In genomic region chr9:92790542-92791527, GRCh38 we compare ENCODE assay signal across 8 cellular contexts. TPM values are rescaled to one million over a fixed set of nuclear protein-coding genes. Genes with fewer than 3 reads are reported as not detected.
DNase-seq lines count a peak whose midpoint lies in the region; ATAC-seq and TF ChIP-seq lines count a peak whose summit lies in the region.

No MANE protein-coding gene starts in this region.

- dilution Hi-C loops in IMR-90 (cut with HindIII; ENCODE audit: low sequenced_read_pairs, unreplicated experiment): no loop called here

- H3K79me1 ChIP-seq in IMR-90 (ENCODE audit: low read depth in 1 of 2, low read length in 2 of 2): no peaks in the 10 kb centered on the region

- 40% methylated on average over 3 of the region's 13 CpGs; no CpG with 5 or more reads in 1 of the 2 experiments for WGBS in IMR-90 (ENCODE audit: extremely low coverage in 2 of 2, insufficient read length in 1 of 2), 2 experiments
- WGBS in stomach, 5 donors: 33 to 43% (median 39%) methylated on average over 13 of the region's 13 CpGs

- H3K9me3 ChIP-seq in IMR-90 (ENCODE audit: control insufficient read depth, insufficient read depth, low read length): peaks cover 3% of the 10 kb centered on the region; the same call in 1 of the 2 replicates
- no peaks in the 10 kb centered on the region for H3K9me3 ChIP-seq in PC-9 (ENCODE audit: insufficient read depth, low read depth)
- peaks cover 0 to 5% (median 0%) of the 10 kb centered on the region in 4 donors for H3K9me3 ChIP-seq in stomach

- H3K36me3 Mint-ChIP-seq in activated T-cell treated with anti-CD3 and anti-CD28 coated beads, Interleukin-2, amount 50 U/mL, for 24 hours (ENCODE audit: low read depth): no peaks in the 10 kb centered on the region
- no peaks in the 10 kb centered on the region for H3K36me3 Mint-ChIP-seq in nephron progenitor cell (ENCODE audit: low read depth)

- H2AFZ ChIP-seq in IMR-90 (replicated peaks; ENCODE audit: low read length, poor library complexity) (no peak overlapping the region), PC-9 (no peak overlapping the region; the same call in 1 of the 2 replicates)

- peaks cover 10% of the 10 kb centered on the region for H3K4me1 Mint-ChIP-seq in activated T-cell treated with anti-CD3 and anti-CD28 coated beads, Interleukin-2, amount 50 U/mL, for 24 hours (ENCODE audit: low read depth)
- H3K4me1 Mint-ChIP-seq in nephron progenitor cell: no peaks in the 10 kb centered on the region

- peaks cover 9% of the 10 kb centered on the region for H3K9me3 Mint-ChIP-seq in activated T-cell treated with anti-CD3 and anti-CD28 coated beads, Interleukin-2, amount 50 U/mL, for 24 hours
- peaks cover 18% of the 10 kb centered on the region for H3K9me3 Mint-ChIP-seq in nephron progenitor cell

- peak; percentile 95 for TF ChIP-seq RAD21 in IMR-90 (IDR thresholded peaks at IDR 0.05; ENCODE audit: low read length)

- H3K36me3 ChIP-seq in IMR-90 (ENCODE audit: control insufficient read depth, insufficient read depth, low read length) (no peaks in the 10 kb centered on the region), PC-9 (ENCODE audit: low read depth) (no peaks in the 10 kb centered on the region), stomach (no peaks in the 10 kb centered on the region)

- H4K91ac ChIP-seq in IMR-90 (ENCODE audit: insufficient read depth, low read depth, low read length): no peak overlapping the region

- TF ChIP-seq CTCF in IMR-90 (conservative IDR thresholded peaks at IDR 0.05; ENCODE audit: low read depth, low read length) (peak; percentile 94), PC-9 (conservative IDR thresholded peaks at IDR 0.05) (peak; percentile 91), nephron progenitor cell (IDR thresholded peaks at IDR 0.05) (peak; percentile 82), stomach (IDR thresholded peaks at IDR 0.05) (peak in 5 of 7 experiments; percentile 71 to 89 (median 86))

- H3K4ac ChIP-seq in IMR-90 (ENCODE audit: low read depth, low read length): no peak overlapping the region

- BruUV-seq in IMR-90 (replicated peaks; lab: Mats Ljungman, UMichigan) (no TSS peak), PC-9 (replicated peaks; lab: Mats Ljungman, UMichigan) (no TSS peak)

- H4K20me1 ChIP-seq in IMR-90 (ENCODE audit: insufficient read depth, low read length) (no peaks in the 10 kb centered on the region), PC-9 (ENCODE audit: insufficient read depth) (no peaks in the 10 kb centered on the region)

- H3K23ac ChIP-seq in IMR-90 (ENCODE audit: low read depth, low read length): no peak overlapping the region

- H2BK5ac ChIP-seq in IMR-90 (ENCODE audit: low read depth, low read length, poor library complexity, severe bottlenecking): no peak overlapping the region

- TF ChIP-seq POLR2A in IMR-90 (IDR thresholded peaks at IDR 0.05; ENCODE audit: low read depth, low read length) (no peak), stomach (IDR thresholded peaks at IDR 0.05) (no peak)

- H3K27ac Mint-ChIP-seq in activated T-cell treated with anti-CD3 and anti-CD28 coated beads, Interleukin-2, amount 50 U/mL, for 24 hours: no peak overlapping the region
- H3K27ac Mint-ChIP-seq in nephron progenitor cell: no peak overlapping the region

- H3K9me1 ChIP-seq in IMR-90 (ENCODE audit: insufficient read depth, low read length): no peaks in the 10 kb centered on the region

- H3K4me2 ChIP-seq in IMR-90 (ENCODE audit: low read depth, low read length) (peak overlapping the region; percentile 23; the same call in 1 of the 2 replicates), PC-9 (peak overlapping the region; percentile 68)

- no peak overlapping the region for H3K14ac ChIP-seq in IMR-90 (replicated peaks; ENCODE audit: low read depth, low read length)

- no peak overlapping the region for H2BK15ac ChIP-seq in IMR-90 (ENCODE audit: low read depth, low read length)

- H2BK20ac ChIP-seq in IMR-90 (ENCODE audit: low read depth, low read length): no peak overlapping the region

- no peak overlapping the region for H3K18ac ChIP-seq in IMR-90 (ENCODE audit: low read depth, low read length)

- intact Hi-C loops in IMR-90 (cut with micrococcal nuclease) (loop anchor here (1.0 to 5.0 kb wide), 6 partner anchors 26 to 654 kb away; partner anchors contain the start of gene IPPK), PC-9 (cut with micrococcal nuclease; ENCODE audit: unreplicated experiment) (loop anchor here (1.0 to 2.0 kb wide), 4 partner anchors 26 to 657 kb away; partner anchors contain the start of gene IPPK), stomach (cut with DNase I; ENCODE audit: low total_unique reads) (no loop called here)

- H4K8ac ChIP-seq in IMR-90 (ENCODE audit: low read depth in 2 of 2, low read length in 2 of 2): no peak overlapping the region

- POLR2A ChIA-PET in IMR-90 (lab: Charles Lee; ENCODE audit: unreplicated experiment) (no interaction called here), PC-9 (lab: Charles Lee; ENCODE audit: unreplicated experiment) (interaction anchor here (0.6 to 0.7 kb wide), 2 partner anchors 9 to 26 kb away, joined by 3 to 4 read pairs; no protein-coding TSS in a partner anchor)

- H3K9ac ChIP-seq in IMR-90 (ENCODE audit: low read depth, low read length): no peak overlapping the region

- no peak overlapping the region for H2AK5ac ChIP-seq in IMR-90 (ENCODE audit: low read depth, low read length)

- no peaks in the 10 kb centered on the region for H3K79me2 ChIP-seq in PC-9 (ENCODE audit: low read depth)

- H2BK120ac ChIP-seq in IMR-90 (ENCODE audit: low read depth, low read length): no peak overlapping the region

- no peak overlapping the region for H3K56ac ChIP-seq in IMR-90 (ENCODE audit: extremely low read depth, insufficient read depth, low read length)

- H3K4me3 Mint-ChIP-seq in activated T-cell treated with anti-CD3 and anti-CD28 coated beads, Interleukin-2, amount 50 U/mL, for 24 hours: no peak overlapping the region
- H3K4me3 Mint-ChIP-seq in nephron progenitor cell: no peak overlapping the region

- H3K27ac ChIP-seq in IMR-90 (ENCODE audit: insufficient read depth, low read length) (no peak overlapping the region), PC-9 (no peak overlapping the region), stomach (no peak overlapping the region)

- no peaks in the 10 kb centered on the region for H3K9me2 ChIP-seq in PC-9 (ENCODE audit: insufficient read depth)

- TF ChIP-seq EP300 in stomach (IDR thresholded peaks at IDR 0.05): no peak

- H3K27me3 ChIP-seq in IMR-90 (ENCODE audit: control insufficient read depth, insufficient read depth, low read length): peaks cover 33% of the 10 kb centered on the region
- H3K27me3 ChIP-seq in PC-9 (ENCODE audit: insufficient read depth, low read depth): no peaks in the 10 kb centered on the region
- H3K27me3 ChIP-seq in stomach: peaks cover 0 to 10% (median 0%) of the 10 kb centered on the region in 3 donors

- no peaks in the 10 kb centered on the region for H3F3A ChIP-seq in PC-9 (ENCODE audit: insufficient read depth, low read depth)

- H2AK9ac ChIP-seq in IMR-90 (replicated peaks; ENCODE audit: low read depth, low read length, poor library complexity): peak overlapping the region; percentile 60

- in situ Hi-C loops in IMR-90 (cut with MboI; ENCODE audit: low sequenced_read_pairs): loop anchor here (5.0 to 25.0 kb wide), 2 partner anchors 74 to 454 kb away; partner anchors contain the start of genes CENPP and NOL8

- DNase-seq in NCI-H2081 (lab: John Stamatoyannopoulos, UW): peak; percentile 75 to 76
- no peak for DNase-seq in NCI-H2081 treated with DMSO at 0.1 percent for 48 hours (lab: John Stamatoyannopoulos, UW)
- DNase-seq in IMR-90: peak; percentile 75
- DNase-seq in PC-9: peak; percentile 65 to 84
- peak; percentile 80 for DNase-seq in activated T-cell treated with anti-CD3 and anti-CD28 coated beads, Interleukin-2, amount 50 U/mL, for 24 hours
- DNase-seq in fibroblast of gingiva (ENCODE audit: low read depth): peak; percentile 56
- peak; percentile 81 for DNase-seq in nephron progenitor cell
- DNase-seq in stomach: peak; percentile 89

- H3K4me1 ChIP-seq in IMR-90 (ENCODE audit: control insufficient read depth, insufficient read depth, low read length) (no peaks in the 10 kb centered on the region), PC-9 (replicated peaks; ENCODE audit: insufficient read depth) (no peaks in the 10 kb centered on the region), stomach (peaks cover 0 to 8% (median 4%) of the 10 kb centered on the region in 4 donors)

- H3K27me3 Mint-ChIP-seq in activated T-cell treated with anti-CD3 and anti-CD28 coated beads, Interleukin-2, amount 50 U/mL, for 24 hours: no peaks in the 10 kb centered on the region
- peaks cover 31% of the 10 kb centered on the region for H3K27me3 Mint-ChIP-seq in nephron progenitor cell (ENCODE audit: low read depth, poor library complexity)

- ATAC-seq in IMR-90 (ENCODE audit: low read depth): peak; percentile 99

- CTCF ChIA-PET in IMR-90 (lab: Yijun Ruan, JAX) (interaction anchor here (0.5 to 1.0 kb wide), 8 partner anchors 16 to 742 kb away, joined by 3 to 4 read pairs (median 3); no protein-coding TSS in a partner anchor), PC-9 (lab: Charles Lee) (interaction anchor here (1.0 to 1.2 kb wide), 3 partner anchors 27 to 223 kb away, joined by 3 to 6 read pairs (median 5); no protein-coding TSS in a partner anchor)

- H3K4me3 ChIP-seq in IMR-90 (ENCODE audit: insufficient read depth, low read depth, low read length): no peak overlapping the region
- H3K4me3 ChIP-seq in PC-9: no peak overlapping the region
- peak overlapping the region in 1 of 4 donors; percentile 7 for H3K4me3 ChIP-seq in stomach

- no peak overlapping the region for H4K5ac ChIP-seq in IMR-90 (ENCODE audit: low read depth, low read length)

TF ChIP-seq in IMR-90, 13 proteins besides CTCF, POLR2A, EP300 and RAD21:
- no peak for TF ChIP-seq MAFK (IDR thresholded peaks at IDR 0.05; ENCODE audit: low read depth, low read length)
- TF ChIP-seq SMC3 (IDR thresholded peaks at IDR 0.05; ENCODE audit: low read depth, low read length): peak; percentile 94

RNA-seq across cellular contexts. Expression of gene BICD2, which starts 26.2 kb away (rescaled TPM):
- total RNA-seq in IMR-90 (2012; rRNA removed): 35.7 and 42.2 TPM in 2 replicates
- polyA plus RNA-seq in IMR-90 (2012; rRNA removed): 21.1 and 21.5 TPM in 2 replicates
- 13.1 and 22.4 TPM in 2 replicates for polyA plus RNA-seq in IMR-90 (2012; cell fraction: cytosol; rRNA removed)
- 13.6 and 16.6 TPM in 2 replicates for polyA plus RNA-seq in IMR-90 (2012; cell fraction: nucleus; rRNA removed; ENCODE audit: low replicate concordance)
- total RNA-seq in PC-9 (2021): 40.0 and 40.6 TPM in 2 replicates
- 10 to 100 TPM in 4 of 5 donors, 1 to 10 TPM in 1; 6.4 to 32.6 (median 20.4) TPM for total RNA-seq in stomach
- 10 to 100 TPM in 1 of 3 donors, 1 to 10 TPM in 2; 5.9 to 15.8 (median 6.3) TPM for polyA plus RNA-seq in stomach
